34 cellular contexts compared by ENCODE assay signal in genomic region chr5:76187386-76187785, GRCh38.
"Had no signal": no experiment of that assay in that cellular context is flagged by ENCODE, and none has a peak within 500 bp of the region (broad histone marks: within the 10 kb centered on the region; RNA-seq: fewer than 3 reads in every experiment).

No MANE protein-coding gene starts in this region.

- DNase-seq: Karpas-422, Kasumi-1, MG63, MM.1S, MV-4-11, NCI-H1048, NCI-H1092, NCI-H1092 treated with DMSO at 0.1 percent for 48 hours, NCI-H1105, NCI-H1105 treated with DMSO at 0.1 percent for 48 hours, NCI-H1417, NCI-H1417 treated with DMSO at 0.1 percent for 48 hours, NCI-H1436, NCI-H1436 treated with DMSO at 0.1 percent for 48 hours, NCI-H146, NCI-H1694, NCI-H1694 treated with DMSO at 0.1 percent for 48 hours, NCI-H187, NCI-H187 treated with DMSO at 0.1 percent for 48 hours, NCI-H1930, NCI-H2029, NCI-H2029 treated with DMSO at 0.1 percent for 48 hours, NCI-H2081, NCI-H2081 treated with DMSO at 0.1 percent for 48 hours, NCI-H2107, NCI-H2171, NCI-H2171 treated with DMSO at 0.1 percent for 48 hours, NCI-H2227 treated with DMSO at 0.1 percent for 48 hours, NCI-H226, NCI-H345, NCI-H446, NCI-H446 treated with DMSO at 0.1 percent for 48 hours, NCI-H510A had no signal

- H3K36me3 ChIP-seq: MG63 had no signal

- H3K27ac ChIP-seq: KMS-11 had no signal

- H3K9ac ChIP-seq: KMS-11 had no signal

- H3K9me3 ChIP-seq: MG63 had no signal

- H3K4me2 ChIP-seq: KMS-11 had no signal

- H3K4me3 ChIP-seq: MG63 had no signal
